ENCODE assay signal across 1 cellular context in the genomic region with DNA sequence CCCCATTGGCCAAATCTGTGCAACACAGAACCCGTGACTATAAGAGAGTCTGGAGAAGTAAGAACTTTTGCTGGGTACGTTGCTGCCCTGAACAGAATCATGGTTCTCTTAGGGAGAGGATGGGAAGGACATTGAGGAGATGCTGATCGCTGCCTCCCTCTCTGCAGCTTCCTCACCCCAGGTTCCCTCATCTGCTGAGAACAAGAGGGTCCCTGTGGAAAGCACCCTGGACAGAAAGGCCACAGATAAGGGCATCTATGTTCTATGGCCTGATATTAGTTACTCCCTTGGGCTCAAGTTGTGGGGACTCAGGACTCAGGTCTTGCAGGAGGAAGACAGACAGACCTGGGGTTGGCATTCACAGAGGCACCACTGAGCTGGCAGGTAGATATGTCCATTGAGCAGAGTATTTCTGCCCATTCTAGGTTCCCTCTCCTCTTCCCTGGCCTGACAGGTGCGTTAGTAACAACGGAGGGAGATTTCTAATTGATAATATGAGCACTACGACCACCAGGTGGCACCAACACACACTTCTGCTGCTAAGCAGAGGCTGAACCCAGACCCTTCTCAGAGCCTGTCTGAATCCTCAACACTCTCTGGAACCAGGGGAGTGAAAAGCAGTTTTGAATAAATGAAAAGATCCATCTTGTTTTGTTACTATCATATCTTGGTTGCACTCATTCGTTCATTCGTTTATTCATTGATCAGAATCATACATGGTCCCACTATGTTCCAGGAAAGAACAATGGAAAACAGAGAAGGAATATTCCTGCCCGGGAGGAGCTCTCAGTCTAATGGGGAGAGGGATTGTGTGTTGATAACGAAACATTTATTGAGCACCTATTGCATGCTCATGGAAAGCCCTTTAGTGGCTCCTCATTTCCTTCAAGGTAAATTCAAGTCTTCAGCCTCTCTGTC.
TF ChIP-seq lines count a peak whose summit lies in the region.

No MANE protein-coding gene starts in this region.

TF ChIP-seq in H1, 55 proteins besides CTCF, POLR2A, EP300 and RAD21 (continued from another document):
- TF ChIP-seq PHF8 (conservative IDR thresholded peaks at IDR 0.05; ENCODE audit: low read depth, low read length) (no peak), KDM1A (IDR thresholded peaks at IDR 0.05; ENCODE audit: borderline replicate concordance, low read length) (no peak), ZNF274 (IDR thresholded peaks at IDR 0.05; ENCODE audit: borderline replicate concordance, extremely low read depth, low read length) (no peak), TEAD4 (IDR thresholded peaks at IDR 0.05; ENCODE audit: low read depth, low read length) (no peak), CBX8 (IDR thresholded peaks at IDR 0.05; ENCODE audit: borderline replicate concordance, low read depth, low read length) (no peak), CTBP2 (IDR thresholded peaks at IDR 0.05; ENCODE audit: borderline replicate concordance, insufficient read depth, insufficient read length, low read length) (no peak), ASH2L (IDR thresholded peaks at IDR 0.05; ENCODE audit: low read length) (no peak), EZH2 (IDR thresholded peaks at IDR 0.05; ENCODE audit: low read depth, low read length, severe bottlenecking) (no peak), BACH1 (IDR thresholded peaks at IDR 0.05; ENCODE audit: low read length) (no peak), CBX5 (IDR thresholded peaks at IDR 0.05; ENCODE audit: low read depth, low read length) (no peak), KDM4A (IDR thresholded peaks at IDR 0.05; ENCODE audit: low read depth, low read length, severe bottlenecking) (no peak), SP1 (IDR thresholded peaks at IDR 0.05; ENCODE audit: low read depth, low read length) (no peak), NRF1 (IDR thresholded peaks at IDR 0.05; ENCODE audit: low read depth, low read length) (no peak), SRF (IDR thresholded peaks at IDR 0.05; ENCODE audit: low read depth, low read length) (no peak), BRCA1 (IDR thresholded peaks at IDR 0.05; ENCODE audit: low read depth, low read length) (no peak), POLR2AphosphoS5 (IDR thresholded peaks at IDR 0.05; ENCODE audit: low read depth, low read length) (no peak)
- TF ChIP-seq, protein P1, sequence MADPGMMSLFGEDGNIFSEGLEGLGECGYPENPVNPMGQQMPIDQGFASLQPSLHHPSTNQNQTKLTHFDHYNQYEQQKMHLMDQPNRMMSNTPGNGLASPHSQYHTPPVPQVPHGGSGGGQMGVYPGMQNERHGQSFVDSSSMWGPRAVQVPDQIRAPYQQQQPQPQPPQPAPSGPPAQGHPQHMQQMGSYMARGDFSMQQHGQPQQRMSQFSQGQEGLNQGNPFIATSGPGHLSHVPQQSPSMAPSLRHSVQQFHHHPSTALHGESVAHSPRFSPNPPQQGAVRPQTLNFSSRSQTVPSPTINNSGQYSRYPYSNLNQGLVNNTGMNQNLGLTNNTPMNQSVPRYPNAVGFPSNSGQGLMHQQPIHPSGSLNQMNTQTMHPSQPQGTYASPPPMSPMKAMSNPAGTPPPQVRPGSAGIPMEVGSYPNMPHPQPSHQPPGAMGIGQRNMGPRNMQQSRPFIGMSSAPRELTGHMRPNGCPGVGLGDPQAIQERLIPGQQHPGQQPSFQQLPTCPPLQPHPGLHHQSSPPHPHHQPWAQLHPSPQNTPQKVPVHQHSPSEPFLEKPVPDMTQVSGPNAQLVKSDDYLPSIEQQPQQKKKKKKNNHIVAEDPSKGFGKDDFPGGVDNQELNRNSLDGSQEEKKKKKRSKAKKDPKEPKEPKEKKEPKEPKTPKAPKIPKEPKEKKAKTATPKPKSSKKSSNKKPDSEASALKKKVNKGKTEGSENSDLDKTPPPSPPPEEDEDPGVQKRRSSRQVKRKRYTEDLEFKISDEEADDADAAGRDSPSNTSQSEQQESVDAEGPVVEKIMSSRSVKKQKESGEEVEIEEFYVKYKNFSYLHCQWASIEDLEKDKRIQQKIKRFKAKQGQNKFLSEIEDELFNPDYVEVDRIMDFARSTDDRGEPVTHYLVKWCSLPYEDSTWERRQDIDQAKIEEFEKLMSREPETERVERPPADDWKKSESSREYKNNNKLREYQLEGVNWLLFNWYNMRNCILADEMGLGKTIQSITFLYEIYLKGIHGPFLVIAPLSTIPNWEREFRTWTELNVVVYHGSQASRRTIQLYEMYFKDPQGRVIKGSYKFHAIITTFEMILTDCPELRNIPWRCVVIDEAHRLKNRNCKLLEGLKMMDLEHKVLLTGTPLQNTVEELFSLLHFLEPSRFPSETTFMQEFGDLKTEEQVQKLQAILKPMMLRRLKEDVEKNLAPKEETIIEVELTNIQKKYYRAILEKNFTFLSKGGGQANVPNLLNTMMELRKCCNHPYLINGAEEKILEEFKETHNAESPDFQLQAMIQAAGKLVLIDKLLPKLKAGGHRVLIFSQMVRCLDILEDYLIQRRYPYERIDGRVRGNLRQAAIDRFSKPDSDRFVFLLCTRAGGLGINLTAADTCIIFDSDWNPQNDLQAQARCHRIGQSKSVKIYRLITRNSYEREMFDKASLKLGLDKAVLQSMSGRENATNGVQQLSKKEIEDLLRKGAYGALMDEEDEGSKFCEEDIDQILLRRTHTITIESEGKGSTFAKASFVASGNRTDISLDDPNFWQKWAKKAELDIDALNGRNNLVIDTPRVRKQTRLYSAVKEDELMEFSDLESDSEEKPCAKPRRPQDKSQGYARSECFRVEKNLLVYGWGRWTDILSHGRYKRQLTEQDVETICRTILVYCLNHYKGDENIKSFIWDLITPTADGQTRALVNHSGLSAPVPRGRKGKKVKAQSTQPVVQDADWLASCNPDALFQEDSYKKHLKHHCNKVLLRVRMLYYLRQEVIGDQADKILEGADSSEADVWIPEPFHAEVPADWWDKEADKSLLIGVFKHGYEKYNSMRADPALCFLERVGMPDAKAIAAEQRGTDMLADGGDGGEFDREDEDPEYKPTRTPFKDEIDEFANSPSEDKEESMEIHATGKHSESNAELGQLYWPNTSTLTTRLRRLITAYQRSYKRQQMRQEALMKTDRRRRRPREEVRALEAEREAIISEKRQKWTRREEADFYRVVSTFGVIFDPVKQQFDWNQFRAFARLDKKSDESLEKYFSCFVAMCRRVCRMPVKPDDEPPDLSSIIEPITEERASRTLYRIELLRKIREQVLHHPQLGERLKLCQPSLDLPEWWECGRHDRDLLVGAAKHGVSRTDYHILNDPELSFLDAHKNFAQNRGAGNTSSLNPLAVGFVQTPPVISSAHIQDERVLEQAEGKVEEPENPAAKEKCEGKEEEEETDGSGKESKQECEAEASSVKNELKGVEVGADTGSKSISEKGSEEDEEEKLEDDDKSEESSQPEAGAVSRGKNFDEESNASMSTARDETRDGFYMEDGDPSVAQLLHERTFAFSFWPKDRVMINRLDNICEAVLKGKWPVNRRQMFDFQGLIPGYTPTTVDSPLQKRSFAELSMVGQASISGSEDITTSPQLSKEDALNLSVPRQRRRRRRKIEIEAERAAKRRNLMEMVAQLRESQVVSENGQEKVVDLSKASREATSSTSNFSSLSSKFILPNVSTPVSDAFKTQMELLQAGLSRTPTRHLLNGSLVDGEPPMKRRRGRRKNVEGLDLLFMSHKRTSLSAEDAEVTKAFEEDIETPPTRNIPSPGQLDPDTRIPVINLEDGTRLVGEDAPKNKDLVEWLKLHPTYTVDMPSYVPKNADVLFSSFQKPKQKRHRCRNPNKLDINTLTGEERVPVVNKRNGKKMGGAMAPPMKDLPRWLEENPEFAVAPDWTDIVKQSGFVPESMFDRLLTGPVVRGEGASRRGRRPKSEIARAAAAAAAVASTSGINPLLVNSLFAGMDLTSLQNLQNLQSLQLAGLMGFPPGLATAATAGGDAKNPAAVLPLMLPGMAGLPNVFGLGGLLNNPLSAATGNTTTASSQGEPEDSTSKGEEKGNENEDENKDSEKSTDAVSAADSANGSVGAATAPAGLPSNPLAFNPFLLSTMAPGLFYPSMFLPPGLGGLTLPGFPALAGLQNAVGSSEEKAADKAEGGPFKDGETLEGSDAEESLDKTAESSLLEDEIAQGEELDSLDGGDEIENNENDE (IDR thresholded peaks at IDR 0.05; ENCODE audit: insufficient replicate concordance, low read length): no peak
TF ChIP-seq in H1: peak in this region for 0.
